Comparison of ENCODE assay signal across 8 cellular contexts in the genomic region with DNA sequence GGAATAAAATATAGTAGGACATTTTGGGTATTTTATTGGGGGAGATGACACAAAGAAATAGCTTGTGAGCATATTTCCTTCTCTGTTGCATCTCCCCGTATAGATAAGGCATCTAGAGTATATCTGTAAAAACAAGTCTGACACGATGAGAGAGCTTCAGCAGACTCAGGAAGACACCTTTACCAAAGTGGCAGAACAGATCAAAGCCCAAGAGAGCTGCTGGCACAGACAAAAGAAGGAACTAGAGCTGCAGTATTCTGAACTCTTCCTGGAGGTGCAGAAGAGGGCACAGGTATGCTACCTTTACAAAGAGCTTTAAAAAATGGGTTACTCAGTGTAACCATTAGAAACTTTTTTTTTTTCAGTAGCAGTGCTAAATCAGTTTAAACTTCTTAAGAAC.
"Had no signal": no experiment of that assay in that cellular context is flagged by ENCODE, and none has a peak within 500 bp of the region (broad histone marks: within the 10 kb centered on the region; RNA-seq: fewer than 3 reads in every experiment).

No MANE protein-coding gene starts in this region.

- H3K4me3 ChIP-seq: GM23338 had no signal

- ATAC-seq: GM23338, HepG2 had no signal

- DNase-seq: H9, HCEC 1CT, KBM-7 had no signal

- H3K27ac Mint-ChIP-seq: GM23338 had no signal

- H3K27ac ChIP-seq: HL-60 had no signal

- H3K4me1 Mint-ChIP-seq: GM23338, H9 had no signal

- H3K4me2 ChIP-seq: GM23338 had no signal

- H2AFZ ChIP-seq: GM23338 had no signal

- H3K4me3 Mint-ChIP-seq: GM23338, H9 had no signal

- H3K9me3 Mint-ChIP-seq: GM23338, H9 had no signal

- FAIRE-seq: H1, H54, HepG2 had no signal
